Comparison of ENCODE assay signal across 8 cellular contexts in genomic region chr20:34824861-34825529, GRCh38. TPM values are rescaled to one million over a fixed set of nuclear protein-coding genes. Genes with fewer than 3 reads are reported as not detected.
DNase-seq lines count a peak whose midpoint lies in the region; ATAC-seq and TF ChIP-seq lines count a peak whose summit lies in the region.

No MANE protein-coding gene starts in this region.

- H3K9me3 ChIP-seq in A673 (ENCODE audit: low read depth, low read length, poor library complexity, severe bottlenecking) (no peaks in the 10 kb centered on the region), mucosa of descending colon (no peaks in the 10 kb centered on the region)

- no TSS peak for BruUV-seq in A673 (replicated peaks; lab: Mats Ljungman, UMichigan)

- ATAC-seq in GM18858 (IDR thresholded peaks at IDR 0.05; ENCODE audit: unreplicated experiment) (peak; percentile 52), HG03103 (IDR thresholded peaks at IDR 0.05; ENCODE audit: low read depth, unreplicated experiment) (peak; percentile 56), mucosa of descending colon (peak; percentile 78)

- H3K4me3 ChIP-seq in A673 (ENCODE audit: low read depth, low read length, poor library complexity, severe bottlenecking) (peak overlapping the region; percentile 70), mucosa of descending colon (peak overlapping the region; percentile 96)

- peaks cover 5% of the 10 kb centered on the region for H3K4me1 ChIP-seq in A673 (ENCODE audit: insufficient read depth, low read length, poor library complexity, severe bottlenecking)
- H3K4me1 ChIP-seq in mucosa of descending colon (ENCODE audit: low read depth) = peaks cover 35% of the 10 kb centered on the region

- intact Hi-C loops in A673 (cut with micrococcal nuclease; ENCODE audit: unreplicated experiment) (no loop called here), mucosa of descending colon (cut with DNase I, micrococcal nuclease) (no loop called here)

- CTCF ChIA-PET in A673 (lab: Charles Lee) = interaction anchor here (0.5 to 0.6 kb wide), 2 partner anchors 344 to 614 kb away, joined by 3 to 5 read pairs; no protein-coding TSS in a partner anchor

- H3K27me3 ChIP-seq in A673 (replicated peaks; ENCODE audit: insufficient read depth, low read depth, low read length, poor library complexity) = no peaks in the 10 kb centered on the region

- TF ChIP-seq CTCF in A673 (conservative IDR thresholded peaks at IDR 0.05; ENCODE audit: low read depth, low read length) (0 out of 2 replicates have a peak, but pooled peaks have one; percentile 16), mucosa of descending colon (IDR thresholded peaks at IDR 0.05) (no peak)

- H3K27ac ChIP-seq in A673 (ENCODE audit: low read depth, low read length, poor library complexity, severe bottlenecking) (peak overlapping the region; percentile 88), epithelial cell of prostate (peak overlapping the region; percentile 86)

- H3K36me3 ChIP-seq in A673 (ENCODE audit: insufficient read depth, low read length, poor library complexity, severe bottlenecking) = no peaks in the 10 kb centered on the region
- no peaks in the 10 kb centered on the region for H3K36me3 ChIP-seq in mucosa of descending colon (ENCODE audit: low read depth)

- POLR2A ChIA-PET in A673 (lab: Charles Lee; ENCODE audit: low non-redundant PET) = interaction anchor here (0.5 to 0.6 kb wide), 3 partner anchors 17 to 440 kb away, joined by 4 to 9 read pairs (median 5); no protein-coding TSS in a partner anchor

- DNase-seq in A673 (ENCODE audit: low spot score) = peak; percentile 68
- DNase-seq in NCI-H774 (lab: John Stamatoyannopoulos, UW) = peak; percentile 51
- DNase-seq in activated T-cell treated with anti-CD3 and anti-CD28 coated beads for 1 hour (ENCODE audit: low read depth) = peak; percentile 61
- no peak for DNase-seq in epithelial cell of prostate (ENCODE audit: low read depth, low spot score)
- DNase-seq in mucosa of descending colon = peak; percentile 64 to 80 (median 75)
- DNase-seq in stimulated activated CD8-positive, alpha-beta memory T cell treated with anti-CD3 and anti-CD28 coated beads, Interleukin-4, amount 100 ng/mL, for 1 hour (ENCODE audit: low read depth in 2 of 2, low spot score in 1 of 2) = peak; percentile 28 to 37

RNA-seq across cellular contexts. Expression of gene NCOA6, which starts 0.5 kb away (rescaled TPM):
- total RNA-seq in A673 (2021) = 39.9 and 41.2 TPM in 2 replicates
- total RNA-seq in mucosa of descending colon = 10 to 100 TPM; 37.8 to 47.5 (median 44.3) TPM

RNA-seq across cellular contexts. Expression of gene GGT7, which starts 47.7 kb away (rescaled TPM):
- total RNA-seq in A673 (2021) (14.1 and 15.3 TPM in 2 replicates), mucosa of descending colon (10 to 100 TPM; 14.4 to 24.6 (median 20.3) TPM)

RNA-seq across cellular contexts. Expression of gene ACSS2, which starts 51.4 kb away (rescaled TPM):
- total RNA-seq in A673 (2021) = 28.7 and 33.5 TPM in 2 replicates
- total RNA-seq in mucosa of descending colon = 100 to 1,000 TPM; 191 to 479 (median 302) TPM
